12 cellular contexts compared by ENCODE assay signal in genomic region chrX:12890467-12890866, GRCh38. TPM values are rescaled to one million over a fixed set of nuclear protein-coding genes. Genes with fewer than 3 reads are reported as not detected.
A peak's percentile ranks its signal among the peaks of the same experiment; 100 is the strongest.
DNase-seq lines count a peak whose midpoint lies in the region; ATAC-seq and TF ChIP-seq lines count a peak whose summit lies in the region.
"Had no signal": no experiment of that assay in that cellular context is flagged by ENCODE, and none has a peak within 500 bp of the region (broad histone marks: within the 10 kb centered on the region; RNA-seq: fewer than 3 reads in every experiment).

No MANE protein-coding gene starts in this region.

- H3K4me1 Mint-ChIP-seq in activated CD4-positive, alpha-beta memory T cell treated with anti-CD3 and anti-CD28 coated beads, Interleukin-2, amount 10 ng/mL, durations not matched to agents 7 days and 5 days = peaks cover 27% of the 10 kb centered on the region
- H3K4me1 Mint-ChIP-seq in activated CD4-positive, alpha-beta memory T cell treated with anti-CD3 and anti-CD28 coated beads for 36 hours (ENCODE audit: low read depth) = peaks cover 18% of the 10 kb centered on the region
- peaks cover 35% of the 10 kb centered on the region for H3K4me1 Mint-ChIP-seq in stimulated activated memory B cell treated with anti-CD40 and anti-IgM and Interleukin-4, amounts not matched to agents 10 μg/mL and 1 μg/mL and 100 μg/mL, for 72 hours

- CTCF ChIA-PET in activated CD4-positive, alpha-beta memory T cell treated with anti-CD3 and anti-CD28 coated beads, Interleukin-2, amount 10 ng/mL, durations not matched to agents 7 days and 5 days (lab: Charles Lee) = interaction anchor here (0.9 to 3.9 kb wide), 3 partner anchors 56 to 121 kb away, joined by 3 to 18 read pairs (median 4); no protein-coding TSS in a partner anchor
- CTCF ChIA-PET in activated CD4-positive, alpha-beta memory T cell treated with anti-CD3 and anti-CD28 coated beads for 36 hours (lab: Charles Lee) = interaction anchor here (2.4 kb wide), 1 partner anchor 76 kb away, joined by 8 read pairs; no protein-coding TSS in a partner anchor
- CTCF ChIA-PET in OCI-LY7 (lab: Charles Lee; ENCODE audit: unreplicated experiment) = interaction anchor here (0.6 to 0.9 kb wide), 2 partner anchors 23 to 77 kb away, joined by 3 to 4 read pairs; partner anchors contain the start of gene TLR7

- peak overlapping the region; percentile 88 for H3K27ac ChIP-seq in OCI-LY7 (ENCODE audit: low read depth, low read length, poor library complexity, severe bottlenecking)

- intact Hi-C loops in activated CD4-positive, alpha-beta memory T cell treated with anti-CD3 and anti-CD28 coated beads for 36 hours (cut with micrococcal nuclease) = no loop called here
- intact Hi-C loops in OCI-LY7 (cut with micrococcal nuclease; ENCODE audit: unreplicated experiment) (loop anchor here (10.0 kb wide), 1 partner anchor 386 kb away; no protein-coding TSS in a partner anchor), mucosa of descending colon (cut with DNase I, micrococcal nuclease) (loop anchor here in 1 of 2 donors (10.0 kb wide), 1 partner anchor 76 kb away; no protein-coding TSS in a partner anchor)

- no peak for DNase-seq in activated CD4-positive, alpha-beta memory T cell treated with anti-CD3 and anti-CD28 coated beads, Interleukin-2, amount 10 ng/mL, durations not matched to agents 7 days and 5 days
- DNase-seq in activated CD4-positive, alpha-beta memory T cell treated with anti-CD3 and anti-CD28 coated beads for 36 hours = no peak
- DNase-seq in OCI-LY7 (ENCODE audit: low spot score) (peak; percentile 58), NCI-H128 (lab: John Stamatoyannopoulos, UW; ENCODE audit: unreplicated experiment) (no peak), NCI-H748 (lab: John Stamatoyannopoulos, UW; ENCODE audit: unreplicated experiment) (no peak), mucosa of descending colon (no peak)
- DNase-seq: left colon; stimulated activated CD4-positive, alpha-beta T cell treated with anti-CD3 and anti-CD28 coated beads, Interleukin-4, amount 100 ng/mL, for 4 hours had no signal

- H3K36me3 ChIP-seq in OCI-LY7 (ENCODE audit: insufficient read depth, low read length) = peaks cover 53% of the 10 kb centered on the region
- no peaks in the 10 kb centered on the region for H3K36me3 ChIP-seq in mucosa of descending colon (ENCODE audit: low read depth)

- no TSS peak for BruUV-seq in OCI-LY7 (replicated peaks; lab: Mats Ljungman, UMichigan)

- H3K27ac Mint-ChIP-seq in activated CD4-positive, alpha-beta memory T cell treated with anti-CD3 and anti-CD28 coated beads, Interleukin-2, amount 10 ng/mL, durations not matched to agents 7 days and 5 days = peak overlapping the region; percentile 79
- no peak overlapping the region for H3K27ac Mint-ChIP-seq in activated CD4-positive, alpha-beta memory T cell treated with anti-CD3 and anti-CD28 coated beads for 36 hours
- peak overlapping the region; percentile 72 for H3K27ac Mint-ChIP-seq in stimulated activated memory B cell treated with anti-CD40 and anti-IgM and Interleukin-4, amounts not matched to agents 10 μg/mL and 1 μg/mL and 100 μg/mL, for 72 hours

- peak; percentile 61 for ATAC-seq in HG02943 (IDR thresholded peaks at IDR 0.05; ENCODE audit: low read depth, unreplicated experiment)
- ATAC-seq in stimulated activated memory B cell treated with anti-CD40 and anti-IgM and Interleukin-4, amounts not matched to agents 10 μg/mL and 1 μg/mL and 100 μg/mL, for 72 hours = peak; percentile 76
- no peak for ATAC-seq in mucosa of descending colon
- ATAC-seq: left colon had no signal

- TF ChIP-seq CTCF in OCI-LY7 (conservative IDR thresholded peaks at IDR 0.05; ENCODE audit: low read length) = no peak
- TF ChIP-seq CTCF in mucosa of descending colon (IDR thresholded peaks at IDR 0.05) = no peak

- POLR2A ChIA-PET in activated CD4-positive, alpha-beta memory T cell treated with anti-CD3 and anti-CD28 coated beads, Interleukin-2, amount 10 ng/mL, durations not matched to agents 7 days and 5 days (lab: Charles Lee) = interaction anchor here (1.0 kb wide), 1 partner anchor 71 kb away, joined by 3 read pairs; no protein-coding TSS in a partner anchor
- POLR2A ChIA-PET in activated CD4-positive, alpha-beta memory T cell treated with anti-CD3 and anti-CD28 coated beads for 36 hours (lab: Charles Lee) = no interaction called here
- POLR2A ChIA-PET in OCI-LY7 (lab: Charles Lee) = interaction anchor here (0.7 to 3.9 kb wide), 7 partner anchors 16 to 191 kb away, joined by 3 to 12 read pairs (median 4); partner anchors contain the start of gene TLR7

- peaks cover 3% of the 10 kb centered on the region for H3K9me3 Mint-ChIP-seq in activated CD4-positive, alpha-beta memory T cell treated with anti-CD3 and anti-CD28 coated beads, Interleukin-2, amount 10 ng/mL, durations not matched to agents 7 days and 5 days
- no peaks in the 10 kb centered on the region for H3K9me3 Mint-ChIP-seq in activated CD4-positive, alpha-beta memory T cell treated with anti-CD3 and anti-CD28 coated beads for 36 hours
- no peaks in the 10 kb centered on the region for H3K9me3 Mint-ChIP-seq in stimulated activated memory B cell treated with anti-CD40 and anti-IgM and Interleukin-4, amounts not matched to agents 10 μg/mL and 1 μg/mL and 100 μg/mL, for 72 hours

- H3K36me3 Mint-ChIP-seq in activated CD4-positive, alpha-beta memory T cell treated with anti-CD3 and anti-CD28 coated beads, Interleukin-2, amount 10 ng/mL, durations not matched to agents 7 days and 5 days (ENCODE audit: low read depth) = no peaks in the 10 kb centered on the region
- no peaks in the 10 kb centered on the region for H3K36me3 Mint-ChIP-seq in activated CD4-positive, alpha-beta memory T cell treated with anti-CD3 and anti-CD28 coated beads for 36 hours
- H3K36me3 Mint-ChIP-seq in stimulated activated memory B cell treated with anti-CD40 and anti-IgM and Interleukin-4, amounts not matched to agents 10 μg/mL and 1 μg/mL and 100 μg/mL, for 72 hours = peaks cover 12% of the 10 kb centered on the region

- peaks cover 10% of the 10 kb centered on the region; the same call in 1 of the 2 replicates for H3K9me3 ChIP-seq in OCI-LY7 (ENCODE audit: low read length)
- H3K9me3 ChIP-seq in mucosa of descending colon = no peaks in the 10 kb centered on the region

- H3K4me1 ChIP-seq in OCI-LY7 (ENCODE audit: insufficient read depth, low read length, poor library complexity, severe bottlenecking) (peaks cover 72% of the 10 kb centered on the region), mucosa of descending colon (ENCODE audit: low read depth) (no peaks in the 10 kb centered on the region)

- H3K27me3 Mint-ChIP-seq in activated CD4-positive, alpha-beta memory T cell treated with anti-CD3 and anti-CD28 coated beads, Interleukin-2, amount 10 ng/mL, durations not matched to agents 7 days and 5 days = peaks cover 8% of the 10 kb centered on the region
- peaks cover 1% of the 10 kb centered on the region for H3K27me3 Mint-ChIP-seq in activated CD4-positive, alpha-beta memory T cell treated with anti-CD3 and anti-CD28 coated beads for 36 hours
- no peaks in the 10 kb centered on the region for H3K27me3 Mint-ChIP-seq in stimulated activated memory B cell treated with anti-CD40 and anti-IgM and Interleukin-4, amounts not matched to agents 10 μg/mL and 1 μg/mL and 100 μg/mL, for 72 hours

- peak overlapping the region; percentile 55 for H3K4me2 ChIP-seq in OCI-LY7 (ENCODE audit: low read length)

- H3K4me3 ChIP-seq in OCI-LY7 (ENCODE audit: low read depth, low read length, poor library complexity, severe bottlenecking) (peak overlapping the region; percentile 24), mucosa of descending colon (no peak overlapping the region)

- no peaks in the 10 kb centered on the region for H3K79me2 ChIP-seq in OCI-LY7 (ENCODE audit: insufficient read depth, low read depth, low read length)

- no peak overlapping the region for H3K4me3 Mint-ChIP-seq in activated CD4-positive, alpha-beta memory T cell treated with anti-CD3 and anti-CD28 coated beads, Interleukin-2, amount 10 ng/mL, durations not matched to agents 7 days and 5 days
- H3K4me3 Mint-ChIP-seq in activated CD4-positive, alpha-beta memory T cell treated with anti-CD3 and anti-CD28 coated beads for 36 hours = no peak overlapping the region
- H3K4me3 Mint-ChIP-seq in stimulated activated memory B cell treated with anti-CD40 and anti-IgM and Interleukin-4, amounts not matched to agents 10 μg/mL and 1 μg/mL and 100 μg/mL, for 72 hours = peak overlapping the region; percentile 26

- no peaks in the 10 kb centered on the region for H3K9me2 ChIP-seq in OCI-LY7 (ENCODE audit: insufficient read depth, low read length)

- peak overlapping the region; percentile 0; the same call in 1 of the 2 replicates for H2AFZ ChIP-seq in OCI-LY7 (ENCODE audit: low read length)

- no peaks in the 10 kb centered on the region for H4K20me1 ChIP-seq in OCI-LY7 (ENCODE audit: insufficient read depth, low read length)

RNA-seq across cellular contexts. Expression of gene TLR8, which starts 16.0 kb away (rescaled TPM):
- total RNA-seq in activated CD4-positive, alpha-beta memory T cell treated with anti-CD3 and anti-CD28 coated beads, Interleukin-2, amount 10 ng/mL, durations not matched to agents 7 days and 5 days = not detected
- not detected for total RNA-seq in activated CD4-positive, alpha-beta memory T cell treated with anti-CD3 and anti-CD28 coated beads for 36 hours
- total RNA-seq in OCI-LY7 (2014; rRNA removed; shearing (Covaris generic)) = not detected in 2 replicates
- total RNA-seq in OCI-LY7 (2022) (not detected in 2 replicates), mucosa of descending colon (1 to 10 TPM in 2 of 3 donors, under 1 TPM in 1; 0.29 to 2.3 (median 1.5) TPM)
- total RNA-seq: A673; T-helper 2 cell treated with Interferon-gamma antibody and Interleukin-4, amounts not matched to agents 100 ng/mL and 5 ng/mL, for 36 hours had no signal

RNA-seq across cellular contexts. Expression of gene TLR7, which starts 23.6 kb away (rescaled TPM):
- not detected for total RNA-seq in activated CD4-positive, alpha-beta memory T cell treated with anti-CD3 and anti-CD28 coated beads, Interleukin-2, amount 10 ng/mL, durations not matched to agents 7 days and 5 days
- not detected for total RNA-seq in activated CD4-positive, alpha-beta memory T cell treated with anti-CD3 and anti-CD28 coated beads for 36 hours
- 9.9 and 13.9 TPM in 2 replicates for total RNA-seq in OCI-LY7 (2014; rRNA removed; shearing (Covaris generic))
- total RNA-seq in OCI-LY7 (2022) (11.4 and 12.1 TPM in 2 replicates), mucosa of descending colon (1 to 10 TPM in 1 of 3 donors, under 1 TPM in 2; 0.72 to 1.7 (median 0.81) TPM)
- total RNA-seq: T-helper 2 cell treated with Interferon-gamma antibody and Interleukin-4, amounts not matched to agents 100 ng/mL and 5 ng/mL, for 36 hours had no signal
